10 cellular contexts compared by ENCODE assay signal in the genomic region with DNA sequence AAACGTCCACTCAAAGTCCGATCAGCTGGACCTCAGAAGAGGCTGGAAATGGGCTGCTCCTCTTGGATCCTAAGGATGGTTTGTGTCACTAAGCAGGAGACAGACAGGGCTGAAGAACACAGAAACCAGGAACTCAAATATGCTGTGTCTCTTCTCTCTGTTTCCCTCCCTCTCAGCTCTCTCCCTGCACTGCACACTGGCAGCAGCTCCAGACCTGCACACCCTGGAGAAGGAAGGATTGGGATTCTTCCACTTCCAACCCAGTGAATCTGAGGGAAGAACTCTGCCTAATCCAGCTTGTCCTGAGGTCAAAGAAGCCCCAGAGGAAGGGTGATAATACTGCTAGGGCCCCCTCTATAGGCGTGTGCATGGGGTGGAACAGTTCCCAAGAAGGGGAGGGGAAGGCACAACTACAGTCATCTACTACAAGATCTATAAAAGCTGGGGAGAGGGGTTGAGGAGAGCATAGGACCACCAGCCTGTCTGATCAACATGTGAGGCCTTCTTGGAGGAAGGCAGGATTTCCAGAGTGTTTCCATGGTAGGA. TPM values are rescaled to one million over a fixed set of nuclear protein-coding genes. Genes with fewer than 3 reads are reported as not detected.
DNase-seq lines count a peak whose midpoint lies in the region; ATAC-seq, FAIRE-seq and TF ChIP-seq lines count a peak whose summit lies in the region.
"Had no signal": no experiment of that assay in that cellular context is flagged by ENCODE, and none has a peak within 500 bp of the region (broad histone marks: within the 10 kb centered on the region; RNA-seq: fewer than 3 reads in every experiment).

No MANE protein-coding gene starts in this region.

- FAIRE-seq in K562 (lab: Jason Lieb, UNC): peak; percentile 35
- FAIRE-seq: RCC 7860 had no signal

- peak overlapping the region; percentile 24 for H3K4me2 ChIP-seq in K562 (ENCODE audit: insufficient read depth, low read length)

- H3K27me3 ChIP-seq in GM06990 (replicated peaks; ENCODE audit: control insufficient read depth, insufficient read depth, low read length): peaks cover 1% of the 10 kb centered on the region; the same call in 1 of the 2 replicates
- H3K27me3 ChIP-seq in K562 (ENCODE audit: control insufficient read depth in 2 of 2, insufficient read depth in 2 of 2, low read length in 2 of 2): peaks cover 0 to 11% of the 10 kb centered on the region in 2 experiments; a peak in 2 of 5 replicates
- H3K27me3 ChIP-seq in layer of hippocampus (ENCODE audit: control insufficient read depth, insufficient read depth, low read length): no peaks in the 10 kb centered on the region
- no peaks in the 10 kb centered on the region for H3K27me3 ChIP-seq in skeletal muscle tissue (ENCODE audit: control insufficient read depth in 3 of 3, insufficient read depth in 3 of 3, low read length in 3 of 3)

- peak in 1 of 2 experiments; percentile 32; a peak in 2 of 4 replicates for TF ChIP-seq RAD21 in K562 (CRISPR knock-in tag; conservative IDR thresholded peaks at IDR 0.05 in 1 of 2, IDR thresholded peaks at IDR 0.05 in 1 of 2)

- DNase-seq in GM06990 (ENCODE audit: extremely low read depth, insufficient read length) (no peak), K562 (ENCODE audit: extremely low read depth in 1 of 4, low spot score in 3 of 4) (peak; percentile 56 to 67 (median 62)), amniotic stem cell (lab: John Stamatoyannopoulos, UW) (no peak), 8988T (no peak), cerebellar cortex (ENCODE audit: low spot score) (no peak)

- intact Hi-C loops in K562 (cut with micrococcal nuclease): no loop called here

- POLR2A ChIA-PET in K562 (lab: Yijun Ruan, JAX): interaction anchor here (0.6 to 1.3 kb wide), 6 partner anchors 13 to 177 kb away, joined by 3 to 4 read pairs (median 3); no protein-coding TSS in a partner anchor

- no peak for TF ChIP-seq EP300 in K562 (IDR thresholded peaks at IDR 0.05; ENCODE audit: low read length)

- TF ChIP-seq CTCF in GM06990 (IDR thresholded peaks at IDR 0.05; ENCODE audit: insufficient read depth, low read length, poor library complexity, severe bottlenecking): peak; percentile 11
- peak; percentile 29 to 51 (median 46); a peak in 4 of 6 replicates for TF ChIP-seq CTCF in K562 (IDR thresholded peaks at IDR 0.05 in 2 of 3, conservative IDR thresholded peaks at IDR 0.05 in 1 of 3; ENCODE audit: insufficient read depth in 2 of 3, low read depth in 1 of 3, low read length in 3 of 3)

- H3K4me3 ChIP-seq in GM06990 (replicated peaks; ENCODE audit: low read depth, low read length) (no peak overlapping the region), K562 (no peak overlapping the region), skeletal muscle tissue (ENCODE audit: low read length in 3 of 3) (no peak overlapping the region)

- peak; percentile 72 for ATAC-seq in K562
- no peak for ATAC-seq in HG03442 (IDR thresholded peaks at IDR 0.05; ENCODE audit: unreplicated experiment)

- H3K4me1 ChIP-seq in K562 (replicated peaks in 1 of 2; ENCODE audit: control insufficient read depth in 2 of 2, insufficient read depth in 2 of 2, low read length in 2 of 2) (peaks cover 6 to 19% of the 10 kb centered on the region in 2 experiments; a peak in 3 of 5 replicates), skeletal muscle tissue (ENCODE audit: control insufficient read depth in 3 of 3, insufficient read depth in 3 of 3, low read length in 3 of 3) (peaks cover 23 to 42% (median 29%) of the 10 kb centered on the region in 3 donors)

- H3K79me2 ChIP-seq in K562 (ENCODE audit: control insufficient read depth, insufficient read depth, low read length): no peaks in the 10 kb centered on the region

- H3K27ac ChIP-seq in K562 (ENCODE audit: extremely low read depth, low read depth, low read length): no peak overlapping the region
- peak overlapping the region; percentile 25 for H3K27ac ChIP-seq in layer of hippocampus (ENCODE audit: low read depth, low read length)
- peak overlapping the region; percentile 54 for H3K27ac ChIP-seq in skeletal muscle tissue (ENCODE audit: low read depth, low read length)

- no peak for TF ChIP-seq POLR2A in K562 (conservative IDR thresholded peaks at IDR 0.05)

- H3K36me3 ChIP-seq in GM06990 (ENCODE audit: control insufficient read depth, insufficient read depth, low read length) (no peaks in the 10 kb centered on the region), K562 (ENCODE audit: control insufficient read depth, insufficient read depth, low read length) (no peaks in the 10 kb centered on the region), skeletal muscle tissue (ENCODE audit: control insufficient read depth in 3 of 3, insufficient read depth in 3 of 3, low read length in 3 of 3) (no peaks in the 10 kb centered on the region)

- H3K9me3 ChIP-seq in K562 (replicated peaks; ENCODE audit: control insufficient read depth, insufficient read depth, low read depth, low read length) (no peaks in the 10 kb centered on the region), skeletal muscle tissue (ENCODE audit: control insufficient read depth in 3 of 3, low read length in 3 of 3) (no peaks in the 10 kb centered on the region)

- H3K9ac ChIP-seq in K562 (ENCODE audit: insufficient read depth in 1 of 2, low read depth in 2 of 2, low read length in 2 of 2) (peak overlapping the region; percentile 26 to 59; a peak in 3 of 4 replicates), skeletal muscle tissue (ENCODE audit: low read depth in 1 of 3, low read length in 3 of 3) (no peak overlapping the region)

- H2AFZ ChIP-seq in K562 (ENCODE audit: low read depth, low read length): peak overlapping the region; percentile 78

- in situ Hi-C loops in K562 (cut with MboI): no loop called here

- 31% methylated on average over 3 of the region's 3 CpGs for WGBS in K562 (ENCODE audit: insufficient coverage, low coverage, missing lambda C conversion rate)

- no peaks in the 10 kb centered on the region for H4K20me1 ChIP-seq in K562 (replicated peaks; ENCODE audit: control insufficient read depth, insufficient read depth, low read length)

- BruUV-seq in K562 (replicated peaks; lab: Mats Ljungman, UMichigan): no TSS peak

- no peaks in the 10 kb centered on the region for H3K9me1 ChIP-seq in K562 (ENCODE audit: control insufficient read depth, insufficient read depth, low read length)

- CTCF ChIA-PET in K562 (lab: Yijun Ruan, JAX; ENCODE audit: low intra/inter-chr PET ratio): interaction anchor here (0.6 to 2.3 kb wide), 6 partner anchors 20 to 175 kb away, joined by 3 to 22 read pairs (median 3); no protein-coding TSS in a partner anchor

TF ChIP-seq in K562, 482 proteins besides CTCF, POLR2A, EP300 and RAD21 (continues in another document):
- TF ChIP-seq TEAD2 (tag; IDR thresholded peaks at IDR 0.05) (no peak), ZNF583 (CRISPR knock-in tag; IDR thresholded peaks at IDR 0.05) (no peak), NCOA6 (IDR thresholded peaks at IDR 0.05) (no peak), PCBP1 (IDR thresholded peaks at IDR 0.05; ENCODE audit: low read depth, low read length, poor library complexity, severe bottlenecking) (no peak), KHSRP (IDR thresholded peaks at IDR 0.05) (no peak), CREB1 (IDR thresholded peaks at IDR 0.05) (no peak), CREB1 (CRISPR knock-in tag; IDR thresholded peaks at IDR 0.05) (0 out of 2 replicates have a peak, but pooled peaks have one; percentile 18), WHSC1 (IDR thresholded peaks at IDR 0.05; ENCODE audit: low read length) (no peak)

RNA-seq across cellular contexts. Expression of a gene that starts 22.7 kb away (rescaled TPM):
- 4.0 and 6.3 TPM in 2 replicates for total RNA-seq in K562 (2011; cell fraction: chromatin; rRNA removed; ENCODE audit: low replicate concordance)
- 4.8 and 4.9 TPM in 2 replicates for total RNA-seq in K562 (2011; cell fraction: nucleolus; rRNA removed)
- 4.4 and 6.7 TPM in 2 replicates for total RNA-seq in K562 (2011; cell fraction: nucleoplasm; rRNA removed)
- 3.6 and 4.9 TPM in 2 replicates for total RNA-seq in K562 (2014; rRNA removed)
- total RNA-seq in K562 (2014; rRNA removed; fragmentation: Illumina TruSeq; extraction: Trizol): 3.9 and 4.0 TPM in 2 replicates
- total RNA-seq in K562 (2015; rRNA removed; fragmentation: Illumina TruSeq; extraction: Trizol): 5.5 and 5.7 TPM in 2 replicates
- total RNA-seq in K562 (2021): 11.0 and 11.5 TPM in 2 replicates
- 4.6 and 5.0 TPM in 2 replicates for polyA plus RNA-seq in K562 (2011; rRNA removed)
- 4.7 and 8.4 TPM in 2 replicates for polyA plus RNA-seq in K562 (2011; cell fraction: cytosol; rRNA removed)
- 3.1 and 5.6 TPM in 2 replicates for polyA plus RNA-seq in K562 (2011; cell fraction: nucleus; rRNA removed)
- 6.8 and 12.0 TPM in 2 replicates for polyA plus RNA-seq in K562 (2012)
- polyA plus RNA-seq in K562 (2014; fragmentation: Illumina TruSeq; extraction: Trizol): 7.0 and 7.6 TPM in 2 replicates
- under 1 TPM; 0.84 to 0.86 TPM for polyA plus RNA-seq in K562 (2014; fragmentation: Nextera tagmentation; extraction: Ambion mirVana)
- 5.1 and 6.0 TPM in 2 replicates for polyA plus RNA-seq in K562 (2014; rRNA removed)
- polyA minus RNA-seq in K562 (2011; rRNA and poly(A)+ RNA removed): 3.4 and 4.7 TPM in 2 replicates
- 6.1 and 6.4 TPM in 2 replicates for polyA minus RNA-seq in K562 (2011; cell fraction: cytosol; rRNA and poly(A)+ RNA removed)
- 3.0 TPM in 2 replicates for polyA minus RNA-seq in K562 (2011; cell fraction: nucleus; rRNA and poly(A)+ RNA removed)
- 20.9 TPM for total RNA-seq in skeletal muscle tissue
- polyA plus RNA-seq: neural cell had no signal

RNA-seq across cellular contexts. Expression of a gene that starts 44.2 kb away (rescaled TPM):
- total RNA-seq in K562 (2011; cell fraction: chromatin; rRNA removed; ENCODE audit: low replicate concordance): 0.16 TPM in 1 of 2 replicates, not detected in the other
- total RNA-seq in K562 (2011; cell fraction: nucleolus; rRNA removed): 0.13 and 0.17 TPM in 2 replicates
- total RNA-seq in K562 (2011; cell fraction: nucleoplasm; rRNA removed): 0.15 and 0.31 TPM in 2 replicates
- total RNA-seq in K562 (2014; rRNA removed): 0.65 and 0.68 TPM in 2 replicates
- 0.80 and 0.83 TPM in 2 replicates for total RNA-seq in K562 (2014; rRNA removed; fragmentation: Illumina TruSeq; extraction: Trizol)
- 0.18 and 0.30 TPM in 2 replicates for total RNA-seq in K562 (2015; rRNA removed; fragmentation: Illumina TruSeq; extraction: Trizol)
- total RNA-seq in K562 (2021): 0.27 and 0.31 TPM in 2 replicates
- polyA plus RNA-seq in K562 (2011; rRNA removed): 1.6 and 1.8 TPM in 2 replicates
- polyA plus RNA-seq in K562 (2011; cell fraction: cytosol; rRNA removed): 0.97 and 1.1 TPM in 2 replicates
- polyA plus RNA-seq in K562 (2011; cell fraction: nucleus; rRNA removed): 0.20 and 0.35 TPM in 2 replicates
- 0.54 and 1.1 TPM in 2 replicates for polyA plus RNA-seq in K562 (2012)
- 3.2 and 3.4 TPM in 2 replicates for polyA plus RNA-seq in K562 (2014; fragmentation: Illumina TruSeq; extraction: Trizol)
- polyA plus RNA-seq in K562 (2014; fragmentation: Nextera tagmentation; extraction: Ambion mirVana): under 1 TPM in 1 of 2 experiments, not detected in 1; 0.03 TPM
- 0.37 and 0.43 TPM in 2 replicates for polyA plus RNA-seq in K562 (2014; rRNA removed)
- polyA minus RNA-seq in K562 (2011; rRNA and poly(A)+ RNA removed): 3.2 and 4.7 TPM in 2 replicates
- polyA minus RNA-seq in K562 (2011; cell fraction: cytosol; rRNA and poly(A)+ RNA removed): 0.64 and 0.67 TPM in 2 replicates
- polyA minus RNA-seq in K562 (2011; cell fraction: nucleus; rRNA and poly(A)+ RNA removed): under 0.01 and 0.11 TPM in 2 replicates
- total RNA-seq in skeletal muscle tissue: under 0.01 TPM

Comparison
In these comparisons a context has a peak if more than half of its experiments do, and no peak if none do; other contexts are left out.
1. DNase-seq: peak in K562 (4 of 4); none in GM06990 (single experiment), amniotic stem cell (single experiment), 8988T (single experiment) and cerebellar cortex (single experiment).
2. H3K9ac ChIP-seq: peak in K562 (2 of 2); none in skeletal muscle tissue (0 of 3).